20 cellular contexts compared by ENCODE assay signal in genomic region chr4:147772056-147772455, GRCh38. TPM values are rescaled to one million over a fixed set of nuclear protein-coding genes. Genes with fewer than 3 reads are reported as not detected.
DNase-seq lines count a peak whose midpoint lies in the region; ATAC-seq and TF ChIP-seq lines count a peak whose summit lies in the region.
"Had no signal": no experiment of that assay in that cellular context is flagged by ENCODE, and none has a peak within 500 bp of the region (broad histone marks: within the 10 kb centered on the region; RNA-seq: fewer than 3 reads in every experiment).

No MANE protein-coding gene starts in this region.

- H3K4ac ChIP-seq in H9 (ENCODE audit: low read depth, low read length) = no peak overlapping the region

- H3K9ac ChIP-seq in H9 (ENCODE audit: extremely low read depth, insufficient read length, low read length) (no peak overlapping the region), adipocyte (ENCODE audit: low read length) (no peak overlapping the region), skeletal muscle satellite cell (ENCODE audit: low read depth, low read length) (peak overlapping the region; percentile 80)
- H3K9ac ChIP-seq: KMS-11 had no signal

- TF ChIP-seq CTCF in H9 (conservative IDR thresholded peaks at IDR 0.05) = no peak

- H2AK5ac ChIP-seq in H9 (ENCODE audit: insufficient read length, low read length) = no peak overlapping the region

- peaks cover 4 to 12% of the 10 kb centered on the region in 2 experiments; a peak in 1 of 4 replicates for H3K4me1 Mint-ChIP-seq in H9
- H3K4me1 Mint-ChIP-seq in activated naive CD4-positive, alpha-beta T cell treated with anti-CD3 and anti-CD28 coated beads for 36 hours (ENCODE audit: low read depth) = peaks cover 8% of the 10 kb centered on the region
- H3K4me1 Mint-ChIP-seq: stimulated activated memory B cell treated with anti-CD40 and anti-IgM and Interleukin-4, amounts not matched to agents 10 μg/mL and 1 μg/mL and 100 μg/mL, for 72 hours had no signal

- no peaks in the 10 kb centered on the region for H3K36me3 Mint-ChIP-seq in H9 (ENCODE audit: insufficient read depth in 1 of 3, low read depth in 3 of 3)
- no peaks in the 10 kb centered on the region for H3K36me3 Mint-ChIP-seq in activated naive CD4-positive, alpha-beta T cell treated with anti-CD3 and anti-CD28 coated beads for 36 hours (ENCODE audit: low read depth)
- H3K36me3 Mint-ChIP-seq: stimulated activated memory B cell treated with anti-CD40 and anti-IgM and Interleukin-4, amounts not matched to agents 10 μg/mL and 1 μg/mL and 100 μg/mL, for 72 hours had no signal

- no peaks in the 10 kb centered on the region for H4K20me1 ChIP-seq in H9 (ENCODE audit: control insufficient read depth, insufficient read depth, insufficient read length)

- H3K23me2 ChIP-seq in H9 (ENCODE audit: insufficient read length, low read depth, low read length, poor library complexity, severe bottlenecking) = no peaks in the 10 kb centered on the region

- no peak overlapping the region for H2BK5ac ChIP-seq in H9 (ENCODE audit: insufficient read length, low read length)

- no peak overlapping the region for H3K23ac ChIP-seq in H9 (ENCODE audit: insufficient read length, low read depth, low read length)

- no peak overlapping the region for H4K8ac ChIP-seq in H9 (replicated peaks; ENCODE audit: insufficient read length, low read depth, low read length)

- H3K27ac Mint-ChIP-seq in H9 = peak overlapping the region in 2 of 3 experiments; percentile 23 to 40; a peak in 1 of 7 replicates
- no peak overlapping the region for H3K27ac Mint-ChIP-seq in activated naive CD4-positive, alpha-beta T cell treated with anti-CD3 and anti-CD28 coated beads for 36 hours
- H3K27ac Mint-ChIP-seq: activated CD4-positive, alpha-beta T cell treated with anti-CD3 and anti-CD28 coated beads for 36 hours; activated T-cell treated with anti-CD3 and anti-CD28 coated beads, Interleukin-2, amount 50 U/mL, for 72 hours; stimulated activated memory B cell treated with anti-CD40 and anti-IgM and Interleukin-4, amounts not matched to agents 10 μg/mL and 1 μg/mL and 100 μg/mL, for 72 hours had no signal

- no CpG with 5 or more reads among the region's 8 CpGs for WGBS in H9 (ENCODE audit: extremely low coverage, insufficient read length, low lambda C conversion rate)

- no peak overlapping the region for H3K4me2 ChIP-seq in H9 (ENCODE audit: insufficient read depth, insufficient read length, low read length)
- peak overlapping the region; percentile 66 for H3K4me2 ChIP-seq in skeletal muscle satellite cell (ENCODE audit: low read length)
- H3K4me2 ChIP-seq: KMS-11 had no signal

- H3K27me3 ChIP-seq in H9 (ENCODE audit: insufficient read depth, low read length) = no peaks in the 10 kb centered on the region
- H3K27me3 ChIP-seq in adipocyte (replicated peaks; ENCODE audit: control insufficient read depth, insufficient read depth, low read length) = no peaks in the 10 kb centered on the region
- H3K27me3 ChIP-seq in skeletal muscle satellite cell (ENCODE audit: control insufficient read depth, insufficient read depth, low read length) = no peaks in the 10 kb centered on the region
- H3K27me3 ChIP-seq: ovary had no signal

- no peaks in the 10 kb centered on the region for H3K27me3 Mint-ChIP-seq in H9 (ENCODE audit: low read depth)
- H3K27me3 Mint-ChIP-seq in activated naive CD4-positive, alpha-beta T cell treated with anti-CD3 and anti-CD28 coated beads for 36 hours (ENCODE audit: low read depth) = no peaks in the 10 kb centered on the region
- H3K27me3 Mint-ChIP-seq: activated CD4-positive, alpha-beta T cell treated with anti-CD3 and anti-CD28 coated beads for 36 hours; stimulated activated memory B cell treated with anti-CD40 and anti-IgM and Interleukin-4, amounts not matched to agents 10 μg/mL and 1 μg/mL and 100 μg/mL, for 72 hours had no signal

- H3K14ac ChIP-seq in H9 (ENCODE audit: insufficient read depth, low read length) = no peak overlapping the region

- H3K79me2 ChIP-seq in H9 (ENCODE audit: insufficient read depth, low read length) = no peaks in the 10 kb centered on the region

- CTCF ChIA-PET in activated naive CD4-positive, alpha-beta T cell treated with anti-CD3 and anti-CD28 coated beads for 36 hours (lab: Charles Lee) = no interaction called here

- H3K4me3 ChIP-seq in adipocyte (ENCODE audit: low read length) = peak overlapping the region; percentile 40
- peak overlapping the region; percentile 29 for H3K4me3 ChIP-seq in skeletal muscle satellite cell (ENCODE audit: low read length)
- H3K4me3 ChIP-seq: lower lobe of right lung, ovary had no signal

- H3K79me1 ChIP-seq in H9 (ENCODE audit: insufficient read depth, low read depth, low read length, poor library complexity, severe bottlenecking) = no peaks in the 10 kb centered on the region

- no peak overlapping the region for H4K91ac ChIP-seq in H9 (ENCODE audit: insufficient read length, low read depth, low read length)

- H3K18ac ChIP-seq in H9 (ENCODE audit: insufficient read length, low read depth, low read length) = no peak overlapping the region

- H3K4me1 ChIP-seq in H9 (ENCODE audit: insufficient read depth, low read length) (no peaks in the 10 kb centered on the region), adipocyte (ENCODE audit: control insufficient read depth, insufficient read depth, low read length) (peaks cover 30% of the 10 kb centered on the region), skeletal muscle satellite cell (ENCODE audit: control insufficient read depth, insufficient read depth, low read length) (peaks cover 46% of the 10 kb centered on the region)

- intact Hi-C loops in left ventricle myocardium superior (cut with micrococcal nuclease) = no loop called here
- intact Hi-C loops in activated naive CD4-positive, alpha-beta T cell treated with anti-CD3 and anti-CD28 coated beads for 36 hours (cut with micrococcal nuclease) = no loop called here

- H2BK15ac ChIP-seq in H9 (ENCODE audit: low read depth, low read length) = no peak overlapping the region

- no peak overlapping the region for H3T11ph ChIP-seq in H9 (ENCODE audit: low read length)

- H3K56ac ChIP-seq in H9 (ENCODE audit: insufficient read length, low read depth, low read length) = no peak overlapping the region

- H2BK12ac ChIP-seq in H9 (ENCODE audit: insufficient read length, low read depth, low read length) = no peak overlapping the region

- H4K5ac ChIP-seq in H9 (ENCODE audit: insufficient read length, low read depth, low read length) = no peak overlapping the region

- H2AFZ ChIP-seq in H9 (ENCODE audit: low read length) = no peak overlapping the region

- no peaks in the 10 kb centered on the region for H3K9me3 Mint-ChIP-seq in H9
- no peaks in the 10 kb centered on the region for H3K9me3 Mint-ChIP-seq in activated naive CD4-positive, alpha-beta T cell treated with anti-CD3 and anti-CD28 coated beads for 36 hours
- H3K9me3 Mint-ChIP-seq: activated T-cell treated with anti-CD3 and anti-CD28 coated beads, Interleukin-2, amount 50 U/mL, for 72 hours; stimulated activated memory B cell treated with anti-CD40 and anti-IgM and Interleukin-4, amounts not matched to agents 10 μg/mL and 1 μg/mL and 100 μg/mL, for 72 hours had no signal

- no peak overlapping the region for H2BK120ac ChIP-seq in H9 (ENCODE audit: low read depth, low read length, poor library complexity, severe bottlenecking)

- no peaks in the 10 kb centered on the region for H3K36me3 ChIP-seq in adipocyte (ENCODE audit: control insufficient read depth, insufficient read depth, low read length, severe bottlenecking)
- H3K36me3 ChIP-seq in skeletal muscle satellite cell (ENCODE audit: insufficient read depth, low read length) = no peaks in the 10 kb centered on the region
- H3K36me3 ChIP-seq: lower lobe of right lung, ovary had no signal

- H2BK20ac ChIP-seq in H9 (ENCODE audit: low read depth, low read length, poor library complexity, severe bottlenecking) = no peak overlapping the region

- no peak overlapping the region for H3K4me3 Mint-ChIP-seq in H9
- no peak overlapping the region for H3K4me3 Mint-ChIP-seq in activated naive CD4-positive, alpha-beta T cell treated with anti-CD3 and anti-CD28 coated beads for 36 hours
- H3K4me3 Mint-ChIP-seq: activated CD4-positive, alpha-beta T cell treated with anti-CD3 and anti-CD28 coated beads for 36 hours; activated T-cell treated with anti-CD3 and anti-CD28 coated beads, Interleukin-2, amount 50 U/mL, for 72 hours; stimulated activated memory B cell treated with anti-CD40 and anti-IgM and Interleukin-4, amounts not matched to agents 10 μg/mL and 1 μg/mL and 100 μg/mL, for 72 hours had no signal

- DNase-seq in H9 (no peak), adipocyte (ENCODE audit: low read depth) (no peak), left ventricle myocardium superior (no peak), SKM-1 treated with dmso at 0.1 percent for 144 hours (lab: John Stamatoyannopoulos, UW; ENCODE audit: unreplicated experiment) (no peak), activated T-cell treated with anti-CD3 and anti-CD28 coated beads for 4 hours (no peak)
- DNase-seq in activated naive CD4-positive, alpha-beta T cell treated with anti-CD3 and anti-CD28 coated beads for 36 hours = no peak
- DNase-seq: activated CD4-positive, alpha-beta T cell treated with anti-CD3 and anti-CD28 coated beads for 36 hours; activated T-cell treated with anti-CD3 and anti-CD28 coated beads, Interleukin-2, amount 50 U/mL, for 72 hours; aorta; effector memory CD4-positive, alpha-beta T cell; lower lobe of right lung; NCI-H1694; NCI-H774; ovary; stimulated activated CD4-positive, alpha-beta T cell treated with anti-CD3 and anti-CD28 coated beads, Interleukin-4, amount 100 ng/mL, for 1 hour had no signal

- H3K27ac ChIP-seq in H9 (ENCODE audit: insufficient read length, low read depth, low read length) = no peak overlapping the region
- H3K27ac ChIP-seq: C4-2B, KMS-11, lower lobe of right lung had no signal

- no peaks in the 10 kb centered on the region for H3K9me3 ChIP-seq in H9 (ENCODE audit: control insufficient read depth, low read depth, low read length)
- H3K9me3 ChIP-seq in adipocyte (ENCODE audit: control insufficient read depth, low read length) = no peaks in the 10 kb centered on the region
- no peaks in the 10 kb centered on the region for H3K9me3 ChIP-seq in skeletal muscle satellite cell (replicated peaks; ENCODE audit: low read length)
- H3K9me3 ChIP-seq: lower lobe of right lung, ovary had no signal

- peak; percentile 59 for ATAC-seq in left ventricle myocardium superior
- ATAC-seq in HG03196 (IDR thresholded peaks at IDR 0.05; ENCODE audit: unreplicated experiment) = no peak
- ATAC-seq: activated CD4-positive, alpha-beta T cell treated with anti-CD3 and anti-CD28 coated beads for 36 hours; activated T-cell treated with anti-CD3 and anti-CD28 coated beads, Interleukin-2, amount 50 U/mL, for 72 hours; lower lobe of right lung; stimulated activated memory B cell treated with anti-CD40 and anti-IgM and Interleukin-4, amounts not matched to agents 10 μg/mL and 1 μg/mL and 100 μg/mL, for 72 hours had no signal

RNA-seq across cellular contexts. Expression of gene ARHGAP10, which starts 40.2 kb away (rescaled TPM):
- total RNA-seq in H9 (2021) = 7.8 and 8.0 TPM in 2 replicates
- 69.2 TPM for total RNA-seq in left ventricle myocardium superior
- total RNA-seq in skeletal muscle satellite cell (2012; rRNA removed) = 29.7 and 33.5 TPM in 2 replicates
- total RNA-seq in activated naive CD4-positive, alpha-beta T cell treated with anti-CD3 and anti-CD28 coated beads for 36 hours = 1 to 10 TPM; 3.6 to 3.8 TPM
